ENCODE assay signal across 22 cellular contexts in the genomic region with DNA sequence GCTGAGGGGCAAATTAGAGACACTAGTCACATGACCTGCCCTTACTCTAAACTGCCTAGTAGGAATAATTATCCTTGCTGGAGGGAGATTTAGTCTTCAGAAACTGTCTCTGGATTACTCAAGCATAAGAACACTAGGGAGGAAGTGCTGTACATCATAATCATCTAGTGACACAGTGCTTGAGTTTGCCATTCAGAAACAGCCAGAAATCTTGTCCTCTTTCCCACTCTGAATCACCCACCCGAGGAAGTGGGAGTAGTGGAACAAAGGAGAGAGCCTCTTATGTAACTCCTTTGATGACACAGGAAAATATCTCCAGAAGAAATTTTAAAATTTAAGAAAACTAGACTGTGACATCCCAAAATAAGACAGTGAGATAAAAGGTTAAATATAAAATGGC.
DNase-seq lines count a peak whose midpoint lies in the region; ATAC-seq and TF ChIP-seq lines count a peak whose summit lies in the region.
"Had no signal": no experiment of that assay in that cellular context is flagged by ENCODE, and none has a peak within 500 bp of the region (broad histone marks: within the 10 kb centered on the region; RNA-seq: fewer than 3 reads in every experiment).

No MANE protein-coding gene starts in this region.

- H3K4me3 ChIP-seq in H7 (ENCODE audit: insufficient read depth, low read depth, low read length) (no peak overlapping the region), prostate gland (no peak overlapping the region)
- H3K4me3 ChIP-seq: GM12878, GM23248 had no signal

- intact Hi-C loops in head of caudate nucleus (cut with DNase I), result no loop called here
- intact Hi-C loops in natural killer cell (cut with micrococcal nuclease), result no loop called here
- intact Hi-C loops in prostate gland (cut with DNase I), result no loop called here

- peaks cover 3% of the 10 kb centered on the region for H3K27me3 ChIP-seq in H7 (ENCODE audit: control insufficient read depth, insufficient read depth, low read length)
- no peaks in the 10 kb centered on the region for H3K27me3 ChIP-seq in prostate gland (replicated peaks; ENCODE audit: insufficient read depth)
- H3K27me3 ChIP-seq: BE2C had no signal

- WGBS in prostate gland, result 50% methylated on average over 1 of the region's 1 CpG

- H3K4me1 Mint-ChIP-seq in natural killer cell, result no peaks in the 10 kb centered on the region
- H3K4me1 Mint-ChIP-seq: CD4-positive, CD25-positive, alpha-beta regulatory T cell; CD8-positive, alpha-beta memory T cell had no signal

- no peak overlapping the region for H3K27ac ChIP-seq in prostate gland
- H3K27ac ChIP-seq: GM23248, HL-60 had no signal

- no peaks in the 10 kb centered on the region for H3K27me3 Mint-ChIP-seq in natural killer cell (ENCODE audit: low read depth in 2 of 2)
- H3K27me3 Mint-ChIP-seq: CD8-positive, alpha-beta memory T cell had no signal

- TF ChIP-seq CTCF in natural killer cell (IDR thresholded peaks at IDR 0.05) (no peak), prostate gland (IDR thresholded peaks at IDR 0.05) (no peak)

- DNase-seq in H7 (peak; percentile 0), NCI-H69 (lab: John Stamatoyannopoulos, UW) (peak; percentile 2), head of caudate nucleus (peak in 22 of 42 donors; percentile 0 to 61 (median 22)), middle frontal gyrus (ENCODE audit: extremely low spot score, low spot score) (peak; percentile 4), natural killer cell (no peak), SIG-M5 (lab: John Stamatoyannopoulos, UW) (no peak), prostate gland (ENCODE audit: low spot score) (no peak)
- DNase-seq in activated CD4-positive, alpha-beta T cell treated with anti-CD3 and anti-CD28 coated beads for 4 hours, result no peak
- DNase-seq: ACHN; BE2C; C1 segment of cervical spinal cord; CD4-positive, CD25-positive, alpha-beta regulatory T cell; CD8-positive, alpha-beta memory T cell; COR-L47; DMS 273 treated with DMSO at 0.1 percent for 48 hours; DMS53; DND-41; EL; GM23248; HCEC 1CT had no signal

- H3K4me3 Mint-ChIP-seq in natural killer cell, result no peak overlapping the region
- H3K4me3 Mint-ChIP-seq: CD4-positive, CD25-positive, alpha-beta regulatory T cell; CD8-positive, alpha-beta memory T cell had no signal

- no peak overlapping the region for H3K27ac Mint-ChIP-seq in natural killer cell
- H3K27ac Mint-ChIP-seq: CD4-positive, CD25-positive, alpha-beta regulatory T cell; CD8-positive, alpha-beta memory T cell had no signal

- peaks cover under 1 to 4% of the 10 kb centered on the region in 2 donors for H3K9me3 Mint-ChIP-seq in natural killer cell

- H3K36me3 Mint-ChIP-seq in natural killer cell, result no peaks in the 10 kb centered on the region
- H3K36me3 Mint-ChIP-seq: CD4-positive, CD25-positive, alpha-beta regulatory T cell; CD8-positive, alpha-beta memory T cell had no signal

- no peaks in the 10 kb centered on the region for H3K36me3 ChIP-seq in H7 (replicated peaks; ENCODE audit: control insufficient read depth, insufficient read depth, low read length)
- no peaks in the 10 kb centered on the region for H3K36me3 ChIP-seq in prostate gland
- H3K36me3 ChIP-seq: BE2C had no signal

- no peak for ATAC-seq in natural killer cell
- ATAC-seq: GM12878 had no signal

- TF ChIP-seq POLR2A in prostate gland (IDR thresholded peaks at IDR 0.05), result no peak

- H3K4me1 ChIP-seq in prostate gland (replicated peaks), result no peaks in the 10 kb centered on the region
- H3K4me1 ChIP-seq: BE2C had no signal

- no peaks in the 10 kb centered on the region for H3K9me3 ChIP-seq in prostate gland
- H3K9me3 ChIP-seq: BE2C had no signal

Comparison
In these comparisons a context has a peak if more than half of its experiments do, and no peak if none do; other contexts are left out.
1. DNase-seq: peak in H7 (single experiment), NCI-H69 (single experiment), head of caudate nucleus (22 of 42) and middle frontal gyrus (single experiment); none in activated CD4-positive, alpha-beta T cell treated with anti-CD3 and anti-CD28 coated beads for 4 hours (0 of 2), natural killer cell (single experiment), SIG-M5 (single experiment) and prostate gland (single experiment).